Comparison of ENCODE assay signal across 18 cellular contexts in genomic region chr4:101944649-101945048, GRCh38.
DNase-seq lines count a peak whose midpoint lies in the region; ATAC-seq and TF ChIP-seq lines count a peak whose summit lies in the region.
"Had no signal": no experiment of that assay in that cellular context is flagged by ENCODE, and none has a peak within 500 bp of the region (broad histone marks: within the 10 kb centered on the region; RNA-seq: fewer than 3 reads in every experiment).

No MANE protein-coding gene starts in this region.

- in situ Hi-C loops in astrocyte of the cerebellum (cut with HindIII; ENCODE audit: low sequenced_read_pairs), result no loop called here

- TF ChIP-seq CTCF in 22Rv1 (IDR thresholded peaks at IDR 0.05) (no peak), astrocyte of the cerebellum (IDR thresholded peaks at IDR 0.05; ENCODE audit: low read depth, low read length, missing control alignments) (no peak)

- H3K4me3 ChIP-seq in astrocyte of the cerebellum (ENCODE audit: low read depth, low read length), result no peak overlapping the region
- H3K4me3 ChIP-seq: A549, breast epithelium, smooth muscle cell had no signal

- peak; percentile 6 for DNase-seq in HT1080 (ENCODE audit: low read depth)
- DNase-seq in astrocyte of the cerebellum (ENCODE audit: low read depth), result peak; percentile 73
- DNase-seq in kidney tubule cell (ENCODE audit: low spot score), result peak; percentile 64
- DNase-seq in midbrain (lab: John Stamatoyannopoulos, UW), result no peak
- DNase-seq in NCI-H1930 (lab: John Stamatoyannopoulos, UW), result no peak
- DNase-seq: activated CD4-positive, alpha-beta memory T cell treated with anti-CD3 and anti-CD28 coated beads, Interleukin-2, amount 10 ng/mL, durations not matched to agents 7 days and 5 days; effector memory CD4-positive, alpha-beta T cell; head of caudate nucleus; left ventricle myocardium superior; NCI-H1694 treated with DMSO at 0.1 percent for 48 hours; SHP77 treated with DMSO at 0.1 percent for 48 hours had no signal

- H3K27ac ChIP-seq in 22Rv1, result peak overlapping the region; percentile 60
- H3K27ac ChIP-seq: A549, breast epithelium, neutrophil had no signal

- ATAC-seq in HG03175 (IDR thresholded peaks at IDR 0.05; ENCODE audit: unreplicated experiment) (no peak), HG03280 (IDR thresholded peaks at IDR 0.05; ENCODE audit: unreplicated experiment) (no peak)
- ATAC-seq: A549, left ventricle myocardium superior had no signal

Comparison
In these comparisons a context has a peak if more than half of its experiments do, and no peak if none do; other contexts are left out.
1. DNase-seq: peak in HT1080 (single experiment), astrocyte of the cerebellum (single experiment) and kidney tubule cell (single experiment); none in midbrain (single experiment) and NCI-H1930 (0 of 2).